Comparison of ENCODE assay signal across 16 cellular contexts in genomic region chr1:19009126-19009881, GRCh38. TPM values are rescaled to one million over a fixed set of nuclear protein-coding genes. Genes with fewer than 3 reads are reported as not detected.
A peak's percentile ranks its signal among the peaks of the same experiment; 100 is the strongest.
DNase-seq lines count a peak whose midpoint lies in the region; ATAC-seq, FAIRE-seq and TF ChIP-seq lines count a peak whose summit lies in the region.
"Had no signal": no experiment of that assay in that cellular context is flagged by ENCODE, and none has a peak within 500 bp of the region (broad histone marks: within the 10 kb centered on the region; RNA-seq: fewer than 3 reads in every experiment).

No MANE protein-coding gene starts in this region.

- H3K27me3 ChIP-seq in H9 (ENCODE audit: insufficient read depth, low read length) (no peaks in the 10 kb centered on the region), adrenal gland (no peaks in the 10 kb centered on the region), mesendoderm (ENCODE audit: insufficient read depth, low read length, poor library complexity) (no peaks in the 10 kb centered on the region)
- H3K27me3 ChIP-seq: thyroid gland had no signal

- WGBS in A549 (ENCODE audit: missing lambda C conversion rate), result 45% methylated on average over 17 of the region's 17 CpGs
- no CpG with 5 or more reads among the region's 17 CpGs for WGBS in H9 (ENCODE audit: extremely low coverage, insufficient read length, low lambda C conversion rate)
- WGBS in adrenal gland, 4 donors, result 55 to 76% (median 63%) methylated on average over 13 to 17 of the region's 17 CpGs
- WGBS in mesendoderm (ENCODE audit: extremely low coverage, insufficient coverage, low lambda C conversion rate), result no CpG with 5 or more reads among the region's 17 CpGs

- H2BK120ac ChIP-seq in H9 (ENCODE audit: low read depth, low read length, poor library complexity, severe bottlenecking), result no peak overlapping the region
- no peak overlapping the region for H2BK120ac ChIP-seq in mesendoderm (ENCODE audit: low read depth, low read length)

- intact Hi-C loops in adrenal gland (cut with DNase I), result no loop called here

- H3K9me3 Mint-ChIP-seq in H9, result no peaks in the 10 kb centered on the region
- H3K9me3 Mint-ChIP-seq in natural killer cell treated with Interleukin-12 subunit alpha and Interleukin-12 subunit beta and Interleukin-15 and Interleukin-18, amount 100 ng/mL, for 72 hours, result no peaks in the 10 kb centered on the region
- H3K9me3 Mint-ChIP-seq: dendritic cell treated with granulocyte-macrophage colony-stimulating factor and Interleukin-4, amounts not matched to agents 40 ng/mL and 50 ng/mL, for 4 days had no signal

- H3K4me2 ChIP-seq in A549, result peak overlapping the region; percentile 69
- H3K4me2 ChIP-seq in H9 (ENCODE audit: insufficient read depth, insufficient read length, low read length), result no peak overlapping the region
- H3K4me2 ChIP-seq in mesendoderm (ENCODE audit: low read length), result no peak overlapping the region

- peaks cover 41 to 46% of the 10 kb centered on the region in 2 experiments for H3K4me1 Mint-ChIP-seq in H9
- H3K4me1 Mint-ChIP-seq in natural killer cell treated with Interleukin-12 subunit alpha and Interleukin-12 subunit beta and Interleukin-15 and Interleukin-18, amount 100 ng/mL, for 72 hours (ENCODE audit: low read depth in 2 of 2), result peaks cover 20 to 23% of the 10 kb centered on the region in 2 donors

- no peak overlapping the region for H3K4me3 Mint-ChIP-seq in H9
- H3K4me3 Mint-ChIP-seq in natural killer cell treated with Interleukin-12 subunit alpha and Interleukin-12 subunit beta and Interleukin-15 and Interleukin-18, amount 100 ng/mL, for 72 hours, result no peak overlapping the region
- H3K4me3 Mint-ChIP-seq: dendritic cell treated with granulocyte-macrophage colony-stimulating factor and Interleukin-4, amounts not matched to agents 40 ng/mL and 50 ng/mL, for 4 days; naive B cell had no signal

- H3K27ac ChIP-seq in A549, result peak overlapping the region; percentile 97 to 100
- H3K27ac ChIP-seq in H9 (ENCODE audit: insufficient read length, low read depth, low read length), result no peak overlapping the region
- H3K27ac ChIP-seq in adrenal gland, result peak overlapping the region in 3 of 5 donors; percentile 83 to 93 (median 84)
- H3K27ac ChIP-seq in mesendoderm (ENCODE audit: low read depth, low read length), result peak overlapping the region; percentile 54
- H3K27ac ChIP-seq: thyroid gland had no signal

- H3K4me1 ChIP-seq in A549, result peaks cover 82% of the 10 kb centered on the region
- H3K4me1 ChIP-seq in H9 (ENCODE audit: insufficient read depth, low read length), result peaks cover 4% of the 10 kb centered on the region; the same call in 1 of the 2 replicates
- peaks cover 14 to 28% of the 10 kb centered on the region in 2 donors for H3K4me1 ChIP-seq in adrenal gland (replicated peaks in 1 of 2)
- H3K4me1 ChIP-seq in mesendoderm (ENCODE audit: control insufficient read depth, low read depth, low read length), result peaks cover 4% of the 10 kb centered on the region

- H3K4me3 ChIP-seq in A549 (no peak overlapping the region), adrenal gland (no peak overlapping the region), mesendoderm (ENCODE audit: low read length) (no peak overlapping the region)
- H3K4me3 ChIP-seq: thyroid gland had no signal

- no peak overlapping the region for H3K4ac ChIP-seq in H9 (ENCODE audit: low read depth, low read length)
- H3K4ac ChIP-seq in mesendoderm (ENCODE audit: low read depth, low read length), result no peak overlapping the region

- peak overlapping the region in 2 of 3 experiments; percentile 46 to 53; a peak in 3 of 7 replicates for H3K27ac Mint-ChIP-seq in H9
- H3K27ac Mint-ChIP-seq in natural killer cell treated with Interleukin-12 subunit alpha and Interleukin-12 subunit beta and Interleukin-15 and Interleukin-18, amount 100 ng/mL, for 72 hours, result peak overlapping the region in 1 of 2 donors; percentile 74

- no peak overlapping the region for H2BK15ac ChIP-seq in H9 (ENCODE audit: low read depth, low read length)
- H2BK15ac ChIP-seq in mesendoderm (replicated peaks; ENCODE audit: low read depth), result no peak overlapping the region

- H3K36me3 ChIP-seq in adrenal gland (replicated peaks in 1 of 2), result no peaks in the 10 kb centered on the region
- H3K36me3 ChIP-seq in mesendoderm (ENCODE audit: control insufficient read depth, insufficient read depth, low read length), result no peaks in the 10 kb centered on the region
- H3K36me3 ChIP-seq: thyroid gland had no signal

- no peaks in the 10 kb centered on the region for H3K23me2 ChIP-seq in H9 (ENCODE audit: insufficient read length, low read depth, low read length, poor library complexity, severe bottlenecking)

- H3K56ac ChIP-seq in H9 (ENCODE audit: insufficient read length, low read depth, low read length), result no peak overlapping the region
- H3K56ac ChIP-seq in mesendoderm (ENCODE audit: low read length), result peak overlapping the region; percentile 62

- H3K14ac ChIP-seq in H9 (ENCODE audit: insufficient read depth, low read length), result peak overlapping the region; percentile 14; the same call in 1 of the 2 replicates

- H3K79me1 ChIP-seq in H9 (ENCODE audit: insufficient read depth, low read depth, low read length, poor library complexity, severe bottlenecking) (no peaks in the 10 kb centered on the region), mesendoderm (ENCODE audit: low read length) (no peaks in the 10 kb centered on the region)

- H3K18ac ChIP-seq in H9 (ENCODE audit: insufficient read length, low read depth, low read length) (no peak overlapping the region), mesendoderm (ENCODE audit: low read length) (no peak overlapping the region)

- H3K79me2 ChIP-seq in H9 (ENCODE audit: insufficient read depth, low read length), result no peaks in the 10 kb centered on the region
- no peaks in the 10 kb centered on the region for H3K79me2 ChIP-seq in mesendoderm (ENCODE audit: control insufficient read depth, insufficient read depth, low read length)

- no peak overlapping the region for H4K5ac ChIP-seq in H9 (ENCODE audit: insufficient read length, low read depth, low read length)
- no peak overlapping the region for H4K5ac ChIP-seq in mesendoderm (ENCODE audit: low read length)

- H3K9me3 ChIP-seq in A549, result no peaks in the 10 kb centered on the region; the same call in 2 of the 3 replicates
- H3K9me3 ChIP-seq in H9 (ENCODE audit: control insufficient read depth, low read depth, low read length), result no peaks in the 10 kb centered on the region
- H3K9me3 ChIP-seq in adrenal gland (replicated peaks in 1 of 3), result no peaks in the 10 kb centered on the region
- H3K9me3 ChIP-seq: thyroid gland had no signal

- no peak overlapping the region for H2BK12ac ChIP-seq in H9 (ENCODE audit: insufficient read length, low read depth, low read length)

- no peak for FAIRE-seq in A549 (lab: Jason Lieb, UNC)

- H2BK5ac ChIP-seq in H9 (ENCODE audit: insufficient read length, low read length), result no peak overlapping the region
- peak overlapping the region; percentile 72 for H2BK5ac ChIP-seq in mesendoderm (ENCODE audit: low read length)

- no peak for TF ChIP-seq RAD21 in A549 (conservative IDR thresholded peaks at IDR 0.05 in 1 of 2, IDR thresholded peaks at IDR 0.05 in 1 of 2)

- peaks cover 2% of the 10 kb centered on the region for H4K20me1 ChIP-seq in H9 (ENCODE audit: control insufficient read depth, insufficient read depth, insufficient read length)

- H3K36me3 Mint-ChIP-seq in H9 (ENCODE audit: insufficient read depth in 1 of 3, low read depth in 3 of 3), result no peaks in the 10 kb centered on the region
- H3K36me3 Mint-ChIP-seq in natural killer cell treated with Interleukin-12 subunit alpha and Interleukin-12 subunit beta and Interleukin-15 and Interleukin-18, amount 100 ng/mL, for 72 hours, result no peaks in the 10 kb centered on the region
- H3K36me3 Mint-ChIP-seq: naive B cell had no signal

- TF ChIP-seq POLR2A in A549 (IDR thresholded peaks at IDR 0.05; ENCODE audit: low read length) (no peak), adrenal gland (IDR thresholded peaks at IDR 0.05) (no peak)

- H3K27me3 Mint-ChIP-seq in H9 (ENCODE audit: low read depth), result peaks cover 11% of the 10 kb centered on the region
- H3K27me3 Mint-ChIP-seq in natural killer cell treated with Interleukin-12 subunit alpha and Interleukin-12 subunit beta and Interleukin-15 and Interleukin-18, amount 100 ng/mL, for 72 hours, result peaks cover 17 to 27% of the 10 kb centered on the region in 2 donors

- TF ChIP-seq EP300 in A549 (IDR thresholded peaks at IDR 0.05), result no peak

- ATAC-seq in A549, result no peak
- ATAC-seq in natural killer cell treated with Interleukin-12 subunit alpha and Interleukin-12 subunit beta and Interleukin-15 and Interleukin-18, amount 100 ng/mL, for 72 hours, result no peak

- TF ChIP-seq CTCF in A549 (IDR thresholded peaks at IDR 0.05) (no peak), H9 (conservative IDR thresholded peaks at IDR 0.05) (no peak), adrenal gland (IDR thresholded peaks at IDR 0.05) (no peak)

- peak overlapping the region; percentile 30 for H4K8ac ChIP-seq in H9 (replicated peaks; ENCODE audit: insufficient read length, low read depth, low read length)
- H4K8ac ChIP-seq in mesendoderm (ENCODE audit: low read depth, low read length), result no peak overlapping the region

- CTCF ChIA-PET in A549 (lab: Yijun Ruan, JAX), result interaction anchor here (0.7 to 4.7 kb wide), 8 partner anchors 9 to 104 kb away, joined by 3 to 37 read pairs (median 6); partner anchors contain the start of gene IFFO2

- H4K91ac ChIP-seq in H9 (ENCODE audit: insufficient read length, low read depth, low read length), result no peak overlapping the region

- no peak overlapping the region for H2BK20ac ChIP-seq in H9 (ENCODE audit: low read depth, low read length, poor library complexity, severe bottlenecking)

- H3K23ac ChIP-seq in H9 (ENCODE audit: insufficient read length, low read depth, low read length) (no peak overlapping the region), mesendoderm (ENCODE audit: low read length) (no peak overlapping the region)

- POLR2A ChIA-PET in A549 (lab: Yijun Ruan, JAX), result interaction anchor here (0.6 to 1.2 kb wide), 3 partner anchors 53 to 118 kb away, joined by 3 to 4 read pairs (median 4); partner anchors contain the start of gene IFFO2

- no peak for DNase-seq in A549 (ENCODE audit: low read depth in 1 of 2, low spot score in 1 of 2)
- no peak for DNase-seq in H9
- DNase-seq in adrenal gland, result peak in 2 of 7 donors; percentile 3 to 39
- no peak for DNase-seq in mesendoderm
- DNase-seq in putamen (ENCODE audit: low spot score), result no peak
- no peak for DNase-seq in natural killer cell treated with Interleukin-12 subunit alpha and Interleukin-12 subunit beta and Interleukin-15 and Interleukin-18, amount 100 ng/mL, for 72 hours (ENCODE audit: low spot score)
- no peak for DNase-seq in AG08396 (ENCODE audit: low spot score)
- no peak for DNase-seq in kidney tubule cell (ENCODE audit: low spot score)
- DNase-seq: activated effector memory CD4-positive, alpha-beta T cell treated with anti-CD3 and anti-CD28 coated beads, Interleukin-2, amount 50 U/mL, for 16 hours; MV-4-11; naive B cell; NCI-H2107; NCI-H774; stimulated activated CD4-positive, alpha-beta T cell treated with anti-CD3 and anti-CD28 coated beads, Interleukin-1b, Interleukin-23, amount 100 ng/mL, for 48 hours; thyroid gland had no signal

- H3K9ac ChIP-seq in H9 (ENCODE audit: extremely low read depth, insufficient read length, low read length), result no peak overlapping the region
- H3K9ac ChIP-seq in mesendoderm (ENCODE audit: low read length), result peak overlapping the region; percentile 13

- H2AK5ac ChIP-seq in H9 (ENCODE audit: insufficient read length, low read length), result no peak overlapping the region
- H2AK5ac ChIP-seq in mesendoderm (ENCODE audit: low read length), result no peak overlapping the region

- no peak overlapping the region for H2AFZ ChIP-seq in H9 (ENCODE audit: low read length)

- H3T11ph ChIP-seq in H9 (ENCODE audit: low read length), result no peak overlapping the region

RNA-seq across cellular contexts. Expression of gene IFFO2, which starts 52.8 kb away (rescaled TPM):
- polyA plus RNA-seq in A549 (2011; rRNA removed), result 23.0 and 24.3 TPM in 2 replicates
- 43.9 and 44.0 TPM in 2 replicates for polyA plus RNA-seq in A549 (2012; cell fraction: cytosol; rRNA removed)
- polyA plus RNA-seq in A549 (2012; cell fraction: nucleus; rRNA removed), result 93.7 and 96.0 TPM in 2 replicates
- 50.1 to 57.5 TPM (median 53.9 TPM) in 3 replicates for polyA plus RNA-seq in A549 (2017; fragmentation: RNase III; extraction: RNeasy Plus Mini Kit Qiagen cat#74134 plus additional on column Dnase treatment)
- 24.2 and 31.1 TPM in 2 replicates for polyA minus RNA-seq in A549 (2011; rRNA and poly(A)+ RNA removed)
- total RNA-seq in H9 (2021), result 3.6 and 6.1 TPM in 2 replicates
- 10 to 100 TPM; 13.5 to 23.4 (median 17.9) TPM for total RNA-seq in adrenal gland
- 10 to 100 TPM in 1 of 3 donors, 1 to 10 TPM in 2; 5.9 to 10.8 (median 9.7) TPM for polyA plus RNA-seq in adrenal gland
- polyA plus RNA-seq in mesendoderm (2013, experiment 1 of 2), result 10.7 TPM
- polyA plus RNA-seq in mesendoderm (2013, experiment 2 of 2), result 11.3 TPM
- 10 to 100 TPM; 23.5 to 44.2 TPM for total RNA-seq in natural killer cell treated with Interleukin-12 subunit alpha and Interleukin-12 subunit beta and Interleukin-15 and Interleukin-18, amount 100 ng/mL, for 72 hours
